ENCODE assay signal across 26 cellular contexts in genomic region chrX:134382821-134383220, GRCh38.
"Had no signal": no experiment of that assay in that cellular context is flagged by ENCODE, and none has a peak within 500 bp of the region (broad histone marks: within the 10 kb centered on the region; RNA-seq: fewer than 3 reads in every experiment).

No MANE protein-coding gene starts in this region.

- ATAC-seq: stimulated activated effector memory CD8-positive, alpha-beta T cell treated with anti-CD3 and anti-CD28 coated beads, Interleukin-12 subunit alpha, Interleukin-12 subunit beta, amount 100 ng/mL, for 72 hours; stimulated activated memory B cell treated with anti-CD40 and anti-IgM and Interleukin-4, amounts not matched to agents 10 μg/mL and 1 μg/mL and 100 μg/mL, for 72 hours; stimulated activated naive B cell treated with anti-CD40 and anti-IgM and Interleukin-4, amounts not matched to agents 10 μg/mL and 1 μg/mL and 100 μg/mL, for 72 hours; stimulated activated naive CD8-positive, alpha-beta T cell treated with anti-CD3 and anti-CD28 coated beads, Interleukin-15, amount 100 ng/mL, for 72 hours; stimulated activated naive CD8-positive, alpha-beta T cell treated with anti-CD3 and anti-CD28 coated beads, Interleukin-15, Interleukin-2, amounts not matched to agents 100 U/mL and 50 U/mL, for 24 hours; upper lobe of right lung had no signal

- H3K27ac ChIP-seq: stomach, suprapubic skin, testis, thoracic aorta, thyroid gland, tibial artery, tibial nerve, transverse colon, upper lobe of left lung, upper lobe of right lung, uterus, vagina had no signal

- H3K27me3 ChIP-seq: stomach, suprapubic skin, testis, thyroid gland, tibial artery, transverse colon, upper lobe of left lung, upper lobe of right lung, uterus, vagina had no signal

- H3K36me3 ChIP-seq: suprapubic skin, thoracic aorta, thyroid gland, tibial artery, transverse colon, upper lobe of right lung, uterus, vagina had no signal

- H3K9me3 ChIP-seq: stomach, suprapubic skin, testis, thoracic aorta, thyroid gland, tibial artery, tibial nerve, transverse colon, upper lobe of left lung, upper lobe of right lung, uterus, vagina had no signal

- H3K4me3 ChIP-seq: stomach, suprapubic skin, testis, thoracic aorta, thyroid gland, tibial artery, tibial nerve, transverse colon, upper lobe of left lung, upper lobe of right lung, uterus, vagina had no signal

- DNase-seq: stimulated activated CD4-positive, alpha-beta T cell treated with anti-CD3 and anti-CD28 coated beads, Interleukin-2, amount 100 ng/mL, for 48 hours; stimulated activated CD4-positive, alpha-beta T cell treated with anti-CD3 and anti-CD28 coated beads, Interleukin-4, amount 100 ng/mL, for 1 hour; stimulated activated CD4-positive, alpha-beta T cell treated with anti-CD3 and anti-CD28 coated beads, Interleukin-4, amount 100 ng/mL, for 24 hours; stimulated activated CD4-positive, alpha-beta T cell treated with anti-CD3 and anti-CD28 coated beads, Interleukin-4, amount 100 ng/mL, for 4 hours; stimulated activated CD8-positive, alpha-beta memory T cell treated with anti-CD3 and anti-CD28 coated beads, Interleukin-4, amount 100 ng/mL, for 48 hours; stimulated activated naive B cell treated with anti-CD40 and anti-IgM and Interleukin-4, amounts not matched to agents 10 μg/mL and 1 μg/mL and 100 μg/mL, for 72 hours; stimulated activated naive CD4-positive, alpha-beta T cell; stimulated activated naive CD4-positive, alpha-beta T cell treated with Interleukin-2 at 50 U/mL for 16 hours; stimulated activated naive CD8-positive, alpha-beta T cell treated with anti-CD3 and anti-CD28 coated beads, Interleukin-15, amount 100 ng/mL, for 72 hours; stimulated activated naive CD8-positive, alpha-beta T cell treated with anti-CD3 and anti-CD28 coated beads, Interleukin-15, Interleukin-2, amounts not matched to agents 100 U/mL and 50 U/mL, for 24 hours; stomach; substantia nigra; testis; thyroid gland; tibial artery; transverse colon; upper lobe of left lung; upper lobe of right lung; uterus had no signal

- H3K4me1 ChIP-seq: suprapubic skin, testis, tibial artery, tibial nerve, transverse colon, upper lobe of left lung, upper lobe of right lung, uterus, vagina had no signal

- FAIRE-seq: urothelium cell line had no signal
